13 cellular contexts compared by ENCODE assay signal in the genomic region with DNA sequence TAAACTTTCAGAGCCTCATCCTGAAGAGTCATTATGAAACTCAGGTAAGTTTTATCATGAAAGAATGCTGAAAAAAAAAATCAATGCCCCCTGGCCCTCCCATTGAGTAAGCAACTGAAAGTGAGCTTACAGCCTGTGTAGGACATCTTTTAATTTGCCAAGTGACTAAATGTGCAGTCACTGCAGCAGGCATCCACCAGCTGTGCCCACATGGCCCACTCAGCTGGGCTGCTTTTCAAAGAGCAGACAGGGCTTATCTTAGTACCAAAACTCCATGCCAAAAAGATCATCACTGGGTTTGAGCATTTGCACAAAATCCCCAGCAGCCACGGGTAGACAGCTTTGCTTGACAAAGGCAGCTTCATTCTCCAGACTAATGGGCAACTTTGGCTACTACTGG.
"Had no signal": no experiment of that assay in that cellular context is flagged by ENCODE, and none has a peak within 500 bp of the region (broad histone marks: within the 10 kb centered on the region; RNA-seq: fewer than 3 reads in every experiment).

No MANE protein-coding gene starts in this region.

- DNase-seq: activated CD4-positive, alpha-beta T cell treated with anti-CD3 and anti-CD28 coated beads, Interleukin-2, amount 50 U/mL, for 48 hours; activated CD4-positive, CD25-positive, alpha-beta regulatory T cell treated with anti-CD3 and anti-CD28 coated beads, Interleukin-2, amount 50 U/mL, for 72 hours; activated CD8-positive, alpha-beta memory T cell treated with anti-CD3 and anti-CD28 coated beads, Interleukin-2, amount 10 ng/mL, durations not matched to agents 7 days and 5 days; activated naive CD4-positive, alpha-beta T cell treated with anti-CD3 and anti-CD28 coated beads, Interleukin-2, amount 50 U/mL, for 16 hours; activated T-cell treated with anti-CD3 and anti-CD28 coated beads, Interleukin-2, amount 50 U/mL, for 1 hour; immature natural killer cell; T-helper 1 cell; T1000 had no signal

- ATAC-seq: activated CD8-positive, alpha-beta memory T cell treated with anti-CD3 and anti-CD28 coated beads, Interleukin-2, amount 10 ng/mL, durations not matched to agents 7 days and 5 days; right cardiac atrium had no signal

- FAIRE-seq: astrocyte, colon, endometrium, frontal cortex had no signal
